ENCODE assay signal across 16 cellular contexts in genomic region chr17:37218849-37219248, GRCh38.
DNase-seq lines count a peak whose midpoint lies in the region; ATAC-seq and TF ChIP-seq lines count a peak whose summit lies in the region.
"Had no signal": no experiment of that assay in that cellular context is flagged by ENCODE, and none has a peak within 500 bp of the region (broad histone marks: within the 10 kb centered on the region; RNA-seq: fewer than 3 reads in every experiment).

No MANE protein-coding gene starts in this region.

- H3K4me3 Mint-ChIP-seq in progenitor cell of endocrine pancreas (ENCODE audit: low read depth): no peak overlapping the region
- H3K4me3 Mint-ChIP-seq: CD14-positive monocyte; CD8-positive, alpha-beta memory T cell; IgD-negative memory B cell had no signal

- no peak overlapping the region for H3K4me3 ChIP-seq in HUES64 (ENCODE audit: low read length)
- H3K4me3 ChIP-seq: A549, GM23248 had no signal

- H3K36me3 Mint-ChIP-seq in progenitor cell of endocrine pancreas (ENCODE audit: insufficient read depth): peaks cover 6% of the 10 kb centered on the region

- no peak for TF ChIP-seq CTCF in progenitor cell of endocrine pancreas (IDR thresholded peaks at IDR 0.05; ENCODE audit: unreplicated experiment)

- DNase-seq in kidney tubule cell (ENCODE audit: low spot score): peak; percentile 8
- no peak for DNase-seq in progenitor cell of endocrine pancreas (ENCODE audit: low spot score, unreplicated experiment)
- DNase-seq in cerebellum (ENCODE audit: low spot score): no peak
- DNase-seq: Caco-2; CD8-positive, alpha-beta memory T cell; DMS53; GM23248; H7 had no signal

- peaks cover 79% of the 10 kb centered on the region for H3K36me3 ChIP-seq in HUES64 (ENCODE audit: insufficient read depth, low read length)

- ATAC-seq in GM18502 (IDR thresholded peaks at IDR 0.05; ENCODE audit: poor library complexity, unreplicated experiment) (no peak), HG03439 (IDR thresholded peaks at IDR 0.05; ENCODE audit: unreplicated experiment) (no peak), HG03095 (IDR thresholded peaks at IDR 0.05; ENCODE audit: unreplicated experiment) (no peak)
- ATAC-seq: A549 had no signal

- H3K27me3 ChIP-seq in HUES64 (ENCODE audit: insufficient read depth, low read length): no peaks in the 10 kb centered on the region

- H3K4me1 ChIP-seq in HUES64 (ENCODE audit: insufficient read depth, low read length): peaks cover 26% of the 10 kb centered on the region
- H3K4me1 ChIP-seq: A549, Caco-2 had no signal

- H3K27ac Mint-ChIP-seq in progenitor cell of endocrine pancreas: peak overlapping the region; percentile 23
- H3K27ac Mint-ChIP-seq: CD14-positive monocyte; CD8-positive, alpha-beta memory T cell; IgD-negative memory B cell had no signal

- H3K9ac ChIP-seq in HUES64 (ENCODE audit: low read depth, low read length): peak overlapping the region; percentile 21; the same call in 1 of the 2 replicates
- H3K9ac ChIP-seq: GM23248, KMS-11 had no signal

- H3K4me1 Mint-ChIP-seq in progenitor cell of endocrine pancreas (ENCODE audit: low read depth): no peaks in the 10 kb centered on the region
- H3K4me1 Mint-ChIP-seq: CD14-positive monocyte; CD8-positive, alpha-beta memory T cell; IgD-negative memory B cell had no signal

- 92% methylated on average over 2 of the region's 2 CpGs for WGBS in HUES64

- no peaks in the 10 kb centered on the region for H3K9me3 Mint-ChIP-seq in progenitor cell of endocrine pancreas (ENCODE audit: low read depth)
- H3K9me3 Mint-ChIP-seq: CD14-positive monocyte; CD8-positive, alpha-beta memory T cell; IgD-negative memory B cell had no signal

- no peaks in the 10 kb centered on the region for H3K27me3 Mint-ChIP-seq in progenitor cell of endocrine pancreas
- H3K27me3 Mint-ChIP-seq: CD8-positive, alpha-beta memory T cell; IgD-negative memory B cell had no signal

- H3K9me3 ChIP-seq in HUES64 (ENCODE audit: insufficient read depth, low read depth, low read length): no peaks in the 10 kb centered on the region
- H3K9me3 ChIP-seq: A549, Caco-2 had no signal

- peak overlapping the region; percentile 45 for H3K27ac ChIP-seq in HUES64 (ENCODE audit: low read depth, low read length)
- H3K27ac ChIP-seq: A549, GM23248, KMS-11 had no signal
